ENCODE assay signal across 18 cellular contexts in genomic region chr16:79318137-79318899, GRCh38.
"Had no signal": no experiment of that assay in that cellular context is flagged by ENCODE, and none has a peak within 500 bp of the region (broad histone marks: within the 10 kb centered on the region; RNA-seq: fewer than 3 reads in every experiment).

No MANE protein-coding gene starts in this region.

- H3K4me3 Mint-ChIP-seq: activated CD4-positive, alpha-beta T cell treated with anti-CD3 and anti-CD28 coated beads for 36 hours; activated CD8-positive, alpha-beta T cell treated with anti-CD3 and anti-CD28 coated beads, Interleukin-2, amount 10 ng/mL, durations not matched to agents 7 days and 5 days; activated naive CD4-positive, alpha-beta T cell treated with anti-CD3 and anti-CD28 coated beads for 36 hours; effector memory CD8-positive, alpha-beta T cell; neural crest cell; T-cell had no signal

- ATAC-seq: activated CD4-positive, alpha-beta T cell treated with anti-CD3 and anti-CD28 coated beads for 36 hours; activated CD8-positive, alpha-beta T cell treated with anti-CD3 and anti-CD28 coated beads, Interleukin-2, amount 10 ng/mL, durations not matched to agents 7 days and 5 days; effector memory CD8-positive, alpha-beta T cell; heart left ventricle; left lobe of liver; T-cell had no signal

- H3K27me3 ChIP-seq: adrenal gland, testis, upper lobe of left lung had no signal

- H3K27ac ChIP-seq: adrenal gland, heart left ventricle, stomach, testis, upper lobe of left lung had no signal

- H3K4me1 ChIP-seq: adrenal gland, stomach, testis, upper lobe of left lung had no signal

- H3K36me3 ChIP-seq: adrenal gland, heart left ventricle, stomach, upper lobe of left lung had no signal

- H3K36me3 Mint-ChIP-seq: T-cell had no signal

- H3K9me3 ChIP-seq: adrenal gland, heart left ventricle, stomach, testis, upper lobe of left lung had no signal

- H3K4me1 Mint-ChIP-seq: neural crest cell had no signal

- H3K9me3 Mint-ChIP-seq: activated naive CD4-positive, alpha-beta T cell treated with anti-CD3 and anti-CD28 coated beads for 36 hours; effector memory CD8-positive, alpha-beta T cell; neural crest cell; T-cell had no signal

- H3K4me3 ChIP-seq: adrenal gland, heart left ventricle, stomach, testis, upper lobe of left lung had no signal

- DNase-seq: activated CD4-positive, alpha-beta T cell treated with anti-CD3 and anti-CD28 coated beads for 36 hours; activated CD8-positive, alpha-beta memory T cell treated with anti-CD3 and anti-CD28 coated beads, Interleukin-2, amount 50 U/mL, for 4 hours; activated CD8-positive, alpha-beta T cell treated with anti-CD3 and anti-CD28 coated beads, Interleukin-2, amount 10 ng/mL, durations not matched to agents 7 days and 5 days; activated naive CD4-positive, alpha-beta T cell treated with anti-CD3 and anti-CD28 coated beads for 36 hours; adrenal gland; dermis blood vessel endothelial cell; effector memory CD8-positive, alpha-beta T cell; foreskin melanocyte; heart left ventricle; midbrain; stimulated activated CD4-positive, alpha-beta T cell treated with anti-CD3 and anti-CD28 coated beads, Interleukin-1b, Interleukin-23, amount 100 ng/mL, for 48 hours; stomach; T-cell; T1000; testis; upper lobe of left lung had no signal

- H3K27ac Mint-ChIP-seq: activated CD8-positive, alpha-beta T cell treated with anti-CD3 and anti-CD28 coated beads, Interleukin-2, amount 10 ng/mL, durations not matched to agents 7 days and 5 days; activated naive CD4-positive, alpha-beta T cell treated with anti-CD3 and anti-CD28 coated beads for 36 hours; T-cell had no signal
